In the genomic region with DNA sequence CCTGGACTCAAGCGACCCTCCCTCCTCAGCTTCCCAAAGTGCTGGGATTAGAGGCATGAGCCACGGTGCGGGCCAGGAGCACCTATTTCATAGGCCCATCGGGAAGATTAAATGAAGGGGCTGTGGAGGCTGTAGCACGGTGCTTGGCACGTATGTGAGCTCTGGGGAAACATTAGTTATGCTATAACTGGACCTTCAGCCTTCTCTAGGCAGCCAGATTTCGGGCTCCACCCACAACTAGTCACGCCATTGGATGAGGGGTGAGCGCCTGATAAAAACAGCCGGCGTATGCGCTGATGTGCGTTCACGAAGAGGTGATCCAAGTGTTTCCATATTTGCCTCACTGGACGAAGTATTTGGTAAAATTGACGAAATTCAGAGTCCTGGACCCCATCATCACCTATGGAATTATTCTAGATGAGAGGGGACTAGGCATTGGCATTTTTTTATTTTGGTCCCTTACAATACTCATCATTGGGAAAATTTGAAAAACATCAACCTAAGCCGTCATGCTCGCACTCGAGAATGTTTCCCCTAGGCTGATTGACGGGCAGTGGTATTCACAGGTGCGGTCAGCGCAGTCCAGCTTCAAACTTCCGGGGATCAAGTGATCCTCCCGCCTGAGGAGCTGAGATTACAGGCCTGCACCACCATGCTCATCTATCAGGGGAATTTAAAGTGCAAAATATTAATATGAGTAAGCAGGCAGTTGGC, we compare ENCODE assay signal across 1 cellular context.
TF ChIP-seq lines count a peak whose summit lies in the region.

No MANE protein-coding gene starts in this region.

TF ChIP-seq in H1, 55 proteins besides CTCF, POLR2A, EP300 and RAD21 (continued from another document):
- TF ChIP-seq, protein P1, sequence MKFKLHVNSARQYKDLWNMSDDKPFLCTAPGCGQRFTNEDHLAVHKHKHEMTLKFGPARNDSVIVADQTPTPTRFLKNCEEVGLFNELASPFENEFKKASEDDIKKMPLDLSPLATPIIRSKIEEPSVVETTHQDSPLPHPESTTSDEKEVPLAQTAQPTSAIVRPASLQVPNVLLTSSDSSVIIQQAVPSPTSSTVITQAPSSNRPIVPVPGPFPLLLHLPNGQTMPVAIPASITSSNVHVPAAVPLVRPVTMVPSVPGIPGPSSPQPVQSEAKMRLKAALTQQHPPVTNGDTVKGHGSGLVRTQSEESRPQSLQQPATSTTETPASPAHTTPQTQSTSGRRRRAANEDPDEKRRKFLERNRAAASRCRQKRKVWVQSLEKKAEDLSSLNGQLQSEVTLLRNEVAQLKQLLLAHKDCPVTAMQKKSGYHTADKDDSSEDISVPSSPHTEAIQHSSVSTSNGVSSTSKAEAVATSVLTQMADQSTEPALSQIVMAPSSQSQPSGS (IDR thresholded peaks at IDR 0.05; ENCODE audit: low read length) = no peak
- no peak for TF ChIP-seq TCF12 (IDR thresholded peaks at IDR 0.05; ENCODE audit: low read depth, low read length)
- TF ChIP-seq YY1 (IDR thresholded peaks at IDR 0.05; ENCODE audit: low read depth, low read length) = no peak
- TF ChIP-seq EGR1 (IDR thresholded peaks at IDR 0.05; ENCODE audit: borderline replicate concordance, low read depth, low read length) = no peak
- TF ChIP-seq, protein P2, sequence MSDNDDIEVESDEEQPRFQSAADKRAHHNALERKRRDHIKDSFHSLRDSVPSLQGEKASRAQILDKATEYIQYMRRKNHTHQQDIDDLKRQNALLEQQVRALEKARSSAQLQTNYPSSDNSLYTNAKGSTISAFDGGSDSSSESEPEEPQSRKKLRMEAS (IDR thresholded peaks at IDR 0.05) = no peak
- no peak for TF ChIP-seq CHD2 (IDR thresholded peaks at IDR 0.05; ENCODE audit: low read length)
- no peak for TF ChIP-seq RBBP5 (IDR thresholded peaks at IDR 0.05; ENCODE audit: borderline replicate concordance, low read depth, low read length)
- no peak for TF ChIP-seq JUND (IDR thresholded peaks at IDR 0.05; ENCODE audit: low read length)
- TF ChIP-seq CBX8 (IDR thresholded peaks at IDR 0.05; ENCODE audit: borderline replicate concordance, low read depth, low read length) = no peak
- no peak for TF ChIP-seq SIN3A (conservative IDR thresholded peaks at IDR 0.05 in 1 of 2, IDR thresholded peaks at IDR 0.05 in 1 of 2; ENCODE audit: low read depth in 1 of 2, low read length in 2 of 2)
- no peak for TF ChIP-seq CHD1 (IDR thresholded peaks at IDR 0.05; ENCODE audit: low read depth, low read length)
- no peak for TF ChIP-seq PHF8 (conservative IDR thresholded peaks at IDR 0.05; ENCODE audit: low read depth, low read length)
